Comparison of ENCODE assay signal across 28 cellular contexts in genomic region chr16:21602785-21603184, GRCh38. TPM values are rescaled to one million over a fixed set of nuclear protein-coding genes. Genes with fewer than 3 reads are reported as not detected.
DNase-seq lines count a peak whose midpoint lies in the region; ATAC-seq, FAIRE-seq and TF ChIP-seq lines count a peak whose summit lies in the region.
"Had no signal": no experiment of that assay in that cellular context is flagged by ENCODE, and none has a peak within 500 bp of the region (broad histone marks: within the 10 kb centered on the region; RNA-seq: fewer than 3 reads in every experiment).

No MANE protein-coding gene starts in this region.

- no peak for FAIRE-seq in HepG2 (lab: Jason Lieb, UNC)
- FAIRE-seq: D721Med had no signal

- intact Hi-C loops in HepG2 (cut with micrococcal nuclease; ENCODE audit: unreplicated experiment) (no loop called here), right lobe of liver (cut with DNase I) (no loop called here), adrenal gland (cut with DNase I) (no loop called here), dorsolateral prefrontal cortex (cut with DNase I) (no loop called here)

- no TSS peak for BruUV-seq in HepG2 (replicated peaks; lab: Mats Ljungman, UMichigan)

- no peak overlapping the region for H2AFZ ChIP-seq in HepG2 (ENCODE audit: low read length)

- DNase-seq in HepG2 (ENCODE audit: low spot score): no peak
- no peak for DNase-seq in right lobe of liver
- DNase-seq in adrenal gland: no peak
- DNase-seq in activated T-cell treated with anti-CD3 and anti-CD28 coated beads, Interleukin-2, amount 50 U/mL, for 4 hours: no peak
- no peak for DNase-seq in dorsolateral prefrontal cortex
- DNase-seq: 8988T, DMS53, EL, GF-D8, H7, HFFc6, Karpas-422, MG63, NCI-H1048, NCI-H1436, NCI-H187 treated with DMSO at 0.1 percent for 48 hours, NCI-H2107, NCI-H69, SHP77 treated with DMSO at 0.1 percent for 48 hours, SW 1271 had no signal

- H3K4me1 Mint-ChIP-seq in activated T-cell treated with anti-CD3 and anti-CD28 coated beads, Interleukin-2, amount 50 U/mL, for 4 hours (ENCODE audit: low read depth): peaks cover 67% of the 10 kb centered on the region

- 97% methylated on average over 3 of the region's 3 CpGs for WGBS in HepG2 (ENCODE audit: low lambda C conversion rate)
- WGBS in right lobe of liver (ENCODE audit: insufficient coverage, low coverage, low lambda C conversion rate, missing lambda C conversion rate): 100% methylated on average over 3 of the region's 3 CpGs
- WGBS in adrenal gland, 4 donors: 81 to 89% (median 85%) methylated on average over 3 of the region's 3 CpGs

- CTCF ChIA-PET in HepG2 (lab: Yijun Ruan, JAX; ENCODE audit: low intra/inter-chr PET ratio, low total read pairs): no interaction called here

- H3K4me3 ChIP-seq in HepG2 (replicated peaks in 1 of 3; ENCODE audit: insufficient read depth in 1 of 3, low read depth in 2 of 3, low read length in 3 of 3) (no peak overlapping the region), right lobe of liver (no peak overlapping the region), adrenal gland (no peak overlapping the region), neutrophil (ENCODE audit: low read depth in 1 of 2, low read length in 1 of 2) (peak overlapping the region; percentile 79 to 83), dorsolateral prefrontal cortex (no peak overlapping the region)
- H3K4me3 ChIP-seq: MG63, SK-N-MC had no signal

- TF ChIP-seq POLR2A in HepG2 (IDR thresholded peaks at IDR 0.05; ENCODE audit: insufficient read depth in 1 of 2, low read depth in 2 of 2, low read length in 2 of 2) (no peak), right lobe of liver (IDR thresholded peaks at IDR 0.05) (no peak), adrenal gland (IDR thresholded peaks at IDR 0.05) (no peak)

- TF ChIP-seq RAD21 in HepG2 (CRISPR knock-in tag; IDR thresholded peaks at IDR 0.05): no peak

- no peak overlapping the region for H3K4me3 Mint-ChIP-seq in activated T-cell treated with anti-CD3 and anti-CD28 coated beads, Interleukin-2, amount 50 U/mL, for 4 hours

- in situ Hi-C loops in HepG2 (cut with HindIII; ENCODE audit: extremely low pct_ligation_motif_present, low pct_unique_long_range_greater_than_20kb): loop anchor here (5.0 to 10.0 kb wide), 2 partner anchors 35 to 78 kb away; no protein-coding TSS in a partner anchor

- H3K9me3 Mint-ChIP-seq in activated T-cell treated with anti-CD3 and anti-CD28 coated beads, Interleukin-2, amount 50 U/mL, for 4 hours: no peaks in the 10 kb centered on the region
- H3K9me3 Mint-ChIP-seq: HFFc6 had no signal

- no peaks in the 10 kb centered on the region for H3K27me3 Mint-ChIP-seq in activated T-cell treated with anti-CD3 and anti-CD28 coated beads, Interleukin-2, amount 50 U/mL, for 4 hours (ENCODE audit: low read depth)

- H3K4me2 ChIP-seq in HepG2 (ENCODE audit: low read depth, low read length): no peak overlapping the region

- H3K4me1 ChIP-seq in HepG2 (ENCODE audit: insufficient read depth, low read length): peaks cover 67% of the 10 kb centered on the region
- H3K4me1 ChIP-seq in right lobe of liver: peaks cover 0 to 10% (median 5%) of the 10 kb centered on the region in 4 donors
- peaks cover 46 to 79% of the 10 kb centered on the region in 2 donors for H3K4me1 ChIP-seq in adrenal gland (replicated peaks in 1 of 2)
- peaks cover 89% of the 10 kb centered on the region in 2 experiments for H3K4me1 ChIP-seq in neutrophil (ENCODE audit: control insufficient read depth in 1 of 2, insufficient read depth in 1 of 2, low read depth in 1 of 2, low read length in 1 of 2)

- no peaks in the 10 kb centered on the region for H3K36me3 Mint-ChIP-seq in activated T-cell treated with anti-CD3 and anti-CD28 coated beads, Interleukin-2, amount 50 U/mL, for 4 hours (ENCODE audit: insufficient read depth)

- TF ChIP-seq CTCF in HepG2 (CRISPR knock-in tag; IDR thresholded peaks at IDR 0.05): no peak
- no peak for TF ChIP-seq CTCF in right lobe of liver (IDR thresholded peaks at IDR 0.05)
- TF ChIP-seq CTCF in adrenal gland (IDR thresholded peaks at IDR 0.05): no peak
- no peak for TF ChIP-seq CTCF in neutrophil (IDR thresholded peaks at IDR 0.05)
- TF ChIP-seq CTCF in dorsolateral prefrontal cortex (IDR thresholded peaks at IDR 0.05 in 54 of 56, conservative IDR thresholded peaks at IDR 0.05 in 2 of 56; ENCODE audit: low read depth in 1 of 56, partially characterized antibody in 56 of 56): no peak

- H3K36me3 ChIP-seq in HepG2 (replicated peaks in 1 of 2; ENCODE audit: control insufficient read depth in 1 of 2, insufficient read depth in 2 of 2, low read length in 2 of 2): no peaks in the 10 kb centered on the region
- no peaks in the 10 kb centered on the region for H3K36me3 ChIP-seq in right lobe of liver
- H3K36me3 ChIP-seq in adrenal gland (replicated peaks in 1 of 2): no peaks in the 10 kb centered on the region
- no peaks in the 10 kb centered on the region for H3K36me3 ChIP-seq in neutrophil
- H3K36me3 ChIP-seq: MG63 had no signal

- H3K27ac ChIP-seq in HepG2 (ENCODE audit: extremely low read length, insufficient read depth, low read length) (no peak overlapping the region), right lobe of liver (no peak overlapping the region), adrenal gland (peak overlapping the region in 4 of 5 donors; percentile 18 to 71 (median 34)), neutrophil (peak overlapping the region; percentile 97), dorsolateral prefrontal cortex (no peak overlapping the region)
- H3K27ac ChIP-seq: RWPE1, SK-N-MC had no signal

- H3K9ac ChIP-seq in HepG2 (ENCODE audit: insufficient read depth, low read depth, low read length): no peak overlapping the region

- ATAC-seq in HepG2 (no peak), right lobe of liver (no peak), GM18511 (IDR thresholded peaks at IDR 0.05; ENCODE audit: unreplicated experiment) (no peak), GM21737 (IDR thresholded peaks at IDR 0.05; ENCODE audit: unreplicated experiment) (no peak)
- no peak for ATAC-seq in activated T-cell treated with anti-CD3 and anti-CD28 coated beads, Interleukin-2, amount 50 U/mL, for 4 hours

- peaks cover 76% of the 10 kb centered on the region for H3K79me2 ChIP-seq in HepG2 (ENCODE audit: insufficient read depth, low read length)

- peaks cover 30% of the 10 kb centered on the region for H4K20me1 ChIP-seq in HepG2 (ENCODE audit: insufficient read depth, low read length)

- TF ChIP-seq EP300 in HepG2 (IDR thresholded peaks at IDR 0.05; ENCODE audit: low read depth in 2 of 2, low read length in 2 of 2): no peak
- TF ChIP-seq EP300 in HepG2 (CRISPR knock-in tag; IDR thresholded peaks at IDR 0.05; ENCODE audit: borderline replicate concordance): no peak

- POLR2A ChIA-PET in HepG2 (lab: Yijun Ruan, JAX): interaction anchor here (1.2 kb wide), 2 partner anchors 28 to 36 kb away, joined by 3 to 4 read pairs; no protein-coding TSS in a partner anchor

- H3K27me3 ChIP-seq in HepG2 (ENCODE audit: control insufficient read depth in 1 of 2, insufficient read depth in 2 of 2, low read length in 2 of 2): peaks cover 0 to 3% of the 10 kb centered on the region in 2 experiments; a peak in 1 of 5 replicates
- no peaks in the 10 kb centered on the region for H3K27me3 ChIP-seq in right lobe of liver
- H3K27me3 ChIP-seq in adrenal gland: no peaks in the 10 kb centered on the region
- no peaks in the 10 kb centered on the region for H3K27me3 ChIP-seq in neutrophil
- no peaks in the 10 kb centered on the region for H3K27me3 ChIP-seq in dorsolateral prefrontal cortex
- H3K27me3 ChIP-seq: MG63 had no signal

- H3K9me3 ChIP-seq in HepG2 (ENCODE audit: low read length): no peaks in the 10 kb centered on the region
- no peaks in the 10 kb centered on the region for H3K9me3 ChIP-seq in right lobe of liver
- H3K9me3 ChIP-seq in adrenal gland (replicated peaks in 1 of 3): no peaks in the 10 kb centered on the region
- H3K9me3 ChIP-seq in neutrophil: no peaks in the 10 kb centered on the region
- H3K9me3 ChIP-seq: MG63 had no signal

RNA-seq across cellular contexts. Expression of gene METTL9, which starts 3.4 kb away (rescaled TPM):
- 175 and 204 TPM in 2 replicates for total RNA-seq in HepG2 (2016; rRNA removed; fragmentation: Illumina TruSeq; extraction: Trizol)
- total RNA-seq in HepG2 (2016; cell fraction: cytosol; rRNA removed; fragmentation: Illumina TruSeq; extraction: Trizol; ENCODE audit: low read depth): 260 and 296 TPM in 2 replicates
- total RNA-seq in HepG2 (2016; cell fraction: insoluble cytoplasmic fraction; rRNA removed; fragmentation: Illumina TruSeq; extraction: Trizol): 189 and 192 TPM in 2 replicates
- 531 and 570 TPM in 2 replicates for total RNA-seq in HepG2 (2016; cell fraction: membrane; rRNA removed; fragmentation: Illumina TruSeq; extraction: Trizol)
- 102 and 120 TPM in 2 replicates for total RNA-seq in HepG2 (2016; cell fraction: nucleus; rRNA removed; fragmentation: Illumina TruSeq; extraction: Trizol)
- 96.9 and 123 TPM in 2 replicates for polyA plus RNA-seq in HepG2 (2011; rRNA removed)
- 57.9 and 89.7 TPM in 2 replicates for polyA plus RNA-seq in HepG2 (2011; cell fraction: cytosol; rRNA removed)
- 22.0 and 27.5 TPM in 2 replicates for polyA plus RNA-seq in HepG2 (2011; cell fraction: nucleus; rRNA removed)
- 128 and 134 TPM in 2 replicates for polyA plus RNA-seq in HepG2 (2012)
- polyA plus RNA-seq in HepG2 (2016; cell fraction: cytosol; fragmentation: Illumina TruSeq; extraction: Trizol; ENCODE audit: low read depth): 385 and 459 TPM in 2 replicates
- polyA plus RNA-seq in HepG2 (2016; cell fraction: insoluble cytoplasmic fraction; fragmentation: Illumina TruSeq; extraction: Trizol; ENCODE audit: low read depth): 218 and 221 TPM in 2 replicates
- 534 and 554 TPM in 2 replicates for polyA plus RNA-seq in HepG2 (2016; cell fraction: membrane; fragmentation: Illumina TruSeq; extraction: Trizol; ENCODE audit: low read depth)
- 143 and 144 TPM in 2 replicates for polyA plus RNA-seq in HepG2 (2016; cell fraction: nucleus; fragmentation: Illumina TruSeq; extraction: Trizol; ENCODE audit: insufficient read depth, low read depth)
- 23.0 and 41.2 TPM in 2 replicates for polyA minus RNA-seq in HepG2 (2011; rRNA and poly(A)+ RNA removed; ENCODE audit: low replicate concordance)
- 66.7 and 68.9 TPM in 2 replicates for polyA minus RNA-seq in HepG2 (2011; cell fraction: cytosol; rRNA and poly(A)+ RNA removed)
- polyA minus RNA-seq in HepG2 (2011; cell fraction: nucleus; rRNA and poly(A)+ RNA removed): 50.9 and 56.4 TPM in 2 replicates
- total RNA-seq in right lobe of liver: 10 to 100 TPM in 5 of 6 experiments, 1 to 10 TPM in 1; 9.6 to 29.3 (median 15.5) TPM
- 100 to 1,000 TPM; 126 to 311 (median 223) TPM for total RNA-seq in adrenal gland
- polyA plus RNA-seq in adrenal gland: 100 to 1,000 TPM in 1 of 3 donors, 10 to 100 TPM in 2; 35.7 to 129 (median 45.0) TPM
- 10 to 100 TPM; 66.4 to 75.8 (median 69.3) TPM for total RNA-seq in activated T-cell treated with anti-CD3 and anti-CD28 coated beads, Interleukin-2, amount 50 U/mL, for 4 hours
- 100 to 1,000 TPM in 6 of 120 experiments, 10 to 100 TPM in 114; 52.4 to 107 (median 80.4) TPM for total RNA-seq in dorsolateral prefrontal cortex

RNA-seq across cellular contexts. Expression of gene IGSF6, which starts 49.6 kb away (rescaled TPM):
- not detected in 2 replicates for total RNA-seq in HepG2 (2016; rRNA removed; fragmentation: Illumina TruSeq; extraction: Trizol)
- total RNA-seq in HepG2 (2016; cell fraction: cytosol; rRNA removed; fragmentation: Illumina TruSeq; extraction: Trizol; ENCODE audit: low read depth): not detected in 2 replicates
- total RNA-seq in HepG2 (2016; cell fraction: insoluble cytoplasmic fraction; rRNA removed; fragmentation: Illumina TruSeq; extraction: Trizol): not detected in 2 replicates
- not detected in 2 replicates for total RNA-seq in HepG2 (2016; cell fraction: membrane; rRNA removed; fragmentation: Illumina TruSeq; extraction: Trizol)
- total RNA-seq in HepG2 (2016; cell fraction: nucleus; rRNA removed; fragmentation: Illumina TruSeq; extraction: Trizol): not detected in 2 replicates
- polyA plus RNA-seq in HepG2 (2011; rRNA removed): not detected in 2 replicates
- polyA plus RNA-seq in HepG2 (2011; cell fraction: cytosol; rRNA removed): not detected in 2 replicates
- polyA plus RNA-seq in HepG2 (2011; cell fraction: nucleus; rRNA removed): not detected in 2 replicates
- 0.19 and 0.24 TPM in 2 replicates for polyA plus RNA-seq in HepG2 (2012)
- not detected in 2 replicates for polyA plus RNA-seq in HepG2 (2016; cell fraction: cytosol; fragmentation: Illumina TruSeq; extraction: Trizol; ENCODE audit: low read depth)
- polyA plus RNA-seq in HepG2 (2016; cell fraction: insoluble cytoplasmic fraction; fragmentation: Illumina TruSeq; extraction: Trizol; ENCODE audit: low read depth): not detected in 2 replicates
- polyA plus RNA-seq in HepG2 (2016; cell fraction: membrane; fragmentation: Illumina TruSeq; extraction: Trizol; ENCODE audit: low read depth): not detected in 2 replicates
- polyA plus RNA-seq in HepG2 (2016; cell fraction: nucleus; fragmentation: Illumina TruSeq; extraction: Trizol; ENCODE audit: insufficient read depth, low read depth): not detected in 2 replicates
- not detected in 2 replicates for polyA minus RNA-seq in HepG2 (2011; rRNA and poly(A)+ RNA removed; ENCODE audit: low replicate concordance)
- not detected in 2 replicates for polyA minus RNA-seq in HepG2 (2011; cell fraction: cytosol; rRNA and poly(A)+ RNA removed)
- not detected in 2 replicates for polyA minus RNA-seq in HepG2 (2011; cell fraction: nucleus; rRNA and poly(A)+ RNA removed)
- 10 to 100 TPM in 1 of 6 experiments, 1 to 10 TPM in 5; 1.9 to 20.5 (median 3.4) TPM for total RNA-seq in right lobe of liver
- 10 to 100 TPM in 4 of 8 donors, 1 to 10 TPM in 4; 3.9 to 35.6 (median 11.2) TPM for total RNA-seq in adrenal gland
- polyA plus RNA-seq in adrenal gland: 10 to 100 TPM in 1 of 3 donors, 1 to 10 TPM in 2; 3.3 to 23.8 (median 3.6) TPM
- not detected for total RNA-seq in activated T-cell treated with anti-CD3 and anti-CD28 coated beads, Interleukin-2, amount 50 U/mL, for 4 hours
- total RNA-seq in dorsolateral prefrontal cortex: 1 to 10 TPM in 114 of 120 experiments, under 1 TPM in 6; 0.21 to 9.6 (median 2.9) TPM
- total RNA-seq: H7, HFFc6, HT1080, NCI-H460 had no signal

Comparison
In these comparisons a context has a peak if more than half of its experiments do, and no peak if none do; other contexts are left out.
1. H3K27ac ChIP-seq: peak in adrenal gland (4 of 5) and neutrophil (single experiment); none in HepG2 (single experiment), right lobe of liver (0 of 3) and dorsolateral prefrontal cortex (0 of 59).
2. H3K4me3 ChIP-seq: peak in neutrophil (2 of 2); none in HepG2 (0 of 3), right lobe of liver (0 of 3), adrenal gland (0 of 4) and dorsolateral prefrontal cortex (0 of 59).